Comparison of ENCODE assay signal across 32 cellular contexts in the genomic region with DNA sequence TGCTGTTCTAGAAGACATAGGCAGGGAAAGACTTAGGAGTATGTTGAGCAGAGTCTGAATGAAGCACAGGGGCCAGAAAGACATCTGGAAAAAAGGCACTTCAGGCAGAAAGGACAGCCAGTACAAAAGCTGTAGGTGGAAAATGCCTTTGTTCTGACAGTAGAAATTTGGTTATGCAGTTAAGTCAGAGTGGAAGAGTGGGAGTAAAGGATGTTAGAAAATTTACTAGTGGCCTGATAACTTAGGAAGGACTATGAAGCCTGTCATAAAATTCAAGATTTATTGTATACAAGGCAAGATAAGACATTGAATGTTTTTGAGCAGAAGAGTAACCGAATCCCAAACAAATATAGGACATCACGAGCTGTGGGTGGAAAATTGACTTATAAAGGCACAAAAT.
"Had no signal": no experiment of that assay in that cellular context is flagged by ENCODE, and none has a peak within 500 bp of the region (broad histone marks: within the 10 kb centered on the region; RNA-seq: fewer than 3 reads in every experiment).

No MANE protein-coding gene starts in this region.

- H3K9me3 ChIP-seq: body of pancreas, esophagus muscularis mucosa had no signal

- H3K36me3 Mint-ChIP-seq: activated CD4-positive, alpha-beta memory T cell treated with anti-CD3 and anti-CD28 coated beads for 36 hours; activated CD8-positive, alpha-beta memory T cell treated with anti-CD3 and anti-CD28 coated beads, Interleukin-2, amount 10 ng/mL, durations not matched to agents 7 days and 5 days; activated naive CD4-positive, alpha-beta T cell treated with anti-CD3 and anti-CD28 coated beads, Interleukin-2, amount 50 U/mL, for 24 hours; activated naive CD8-positive, alpha-beta T cell treated with anti-CD3 and anti-CD28 coated beads for 36 hours had no signal

- H3K36me3 ChIP-seq: esophagus muscularis mucosa, gastrocnemius medialis, heart right ventricle had no signal

- H3K4me1 Mint-ChIP-seq: activated CD4-positive, alpha-beta T cell treated with anti-CD3 and anti-CD28 coated beads for 36 hours; activated CD4-positive, alpha-beta T cell treated with anti-CD3 and anti-CD28 coated beads, Interleukin-2, amount 10 ng/mL, durations not matched to agents 24 days and 14 days; activated CD8-positive, alpha-beta memory T cell treated with anti-CD3 and anti-CD28 coated beads, Interleukin-2, amount 10 ng/mL, durations not matched to agents 7 days and 5 days; activated naive CD4-positive, alpha-beta T cell treated with anti-CD3 and anti-CD28 coated beads, Interleukin-2, amount 50 U/mL, for 24 hours; activated naive CD8-positive, alpha-beta T cell treated with anti-CD3 and anti-CD28 coated beads for 36 hours; activated naive CD8-positive, alpha-beta T cell treated with anti-CD3 and anti-CD28 coated beads, Interleukin-2, amount 50 U/mL, for 24 hours had no signal

- H3K4me3 Mint-ChIP-seq: activated CD4-positive, alpha-beta memory T cell treated with anti-CD3 and anti-CD28 coated beads for 36 hours; activated CD4-positive, alpha-beta T cell treated with anti-CD3 and anti-CD28 coated beads for 36 hours; activated CD4-positive, alpha-beta T cell treated with anti-CD3 and anti-CD28 coated beads, Interleukin-2, amount 10 ng/mL, durations not matched to agents 24 days and 14 days; activated CD8-positive, alpha-beta memory T cell treated with anti-CD3 and anti-CD28 coated beads, Interleukin-2, amount 10 ng/mL, durations not matched to agents 7 days and 5 days; activated CD8-positive, alpha-beta T cell treated with anti-CD3 and anti-CD28 coated beads, Interleukin-2, amount 10 ng/mL, durations not matched to agents 7 days and 5 days; activated naive CD4-positive, alpha-beta T cell treated with anti-CD3 and anti-CD28 coated beads for 36 hours; activated naive CD4-positive, alpha-beta T cell treated with anti-CD3 and anti-CD28 coated beads, Interleukin-2, amount 50 U/mL, for 24 hours; activated naive CD8-positive, alpha-beta T cell treated with anti-CD3 and anti-CD28 coated beads for 36 hours; activated naive CD8-positive, alpha-beta T cell treated with anti-CD3 and anti-CD28 coated beads, Interleukin-2, amount 50 U/mL, for 24 hours; activated T-helper 1 cell treated with anti-CD3 and anti-CD28 coated beads, Interleukin-12 subunit alpha, Interleukin-12 subunit beta, Interleukin-2, Interleukin-4 antibody, amounts not matched to agents 30 ng/mL and 10 ng/mL and 1 ng/mL, durations not matched to agents 14 hours and 24 hours and 36 hours; effector memory CD8-positive, alpha-beta T cell had no signal

- DNase-seq: activated CD4-positive, alpha-beta memory T cell treated with anti-CD3 and anti-CD28 coated beads for 36 hours; activated CD4-positive, alpha-beta T cell treated with anti-CD3 and anti-CD28 coated beads for 36 hours; activated CD4-positive, alpha-beta T cell treated with anti-CD3 and anti-CD28 coated beads, Interleukin-2, amount 10 ng/mL, durations not matched to agents 24 days and 14 days; activated CD4-positive, CD25-positive, alpha-beta regulatory T cell; activated CD4-positive, CD25-positive, alpha-beta regulatory T cell treated with anti-CD3 and anti-CD28 coated beads, Interleukin-2, amount 50 U/mL, for 72 hours; activated CD8-positive, alpha-beta memory T cell treated with anti-CD3 and anti-CD28 coated beads, Interleukin-2, amount 10 ng/mL, durations not matched to agents 7 days and 5 days; activated CD8-positive, alpha-beta memory T cell treated with anti-CD3 and anti-CD28 coated beads, Interleukin-2, amount 50 U/mL, for 4 hours; activated CD8-positive, alpha-beta T cell treated with anti-CD3 and anti-CD28 coated beads, Interleukin-2, amount 10 ng/mL, durations not matched to agents 7 days and 5 days; activated effector memory CD4-positive, alpha-beta T cell treated with anti-CD3 and anti-CD28 coated beads, Interleukin-2, amount 50 U/mL, for 16 hours; activated naive CD4-positive, alpha-beta T cell treated with anti-CD3 and anti-CD28 coated beads for 36 hours; activated naive CD8-positive, alpha-beta T cell treated with anti-CD3 and anti-CD28 coated beads for 36 hours; activated naive CD8-positive, alpha-beta T cell treated with anti-CD3 and anti-CD28 coated beads, Interleukin-2, amount 50 U/mL, for 24 hours; activated T-cell treated with anti-CD3 and anti-CD28 coated beads, Interleukin-2, amount 50 U/mL, for 1 hour; activated T-cell treated with anti-CD3 and anti-CD28 coated beads, Interleukin-2, amount 50 U/mL, for 48 hours; amniotic stem cell; anterior cingulate cortex; body of pancreas; caudate nucleus; cortex of kidney; dermis blood vessel endothelial cell; effector CD4-positive, alpha-beta T cell; effector memory CD8-positive, alpha-beta T cell; erythroblast; foreskin keratinocyte; gastrocnemius medialis; glutamatergic neuron; heart right ventricle; T-helper 2 cell had no signal

- H3K27ac Mint-ChIP-seq: activated CD4-positive, alpha-beta memory T cell treated with anti-CD3 and anti-CD28 coated beads for 36 hours; activated CD4-positive, alpha-beta T cell treated with anti-CD3 and anti-CD28 coated beads for 36 hours; activated CD4-positive, alpha-beta T cell treated with anti-CD3 and anti-CD28 coated beads, Interleukin-2, amount 10 ng/mL, durations not matched to agents 24 days and 14 days; activated CD8-positive, alpha-beta memory T cell treated with anti-CD3 and anti-CD28 coated beads, Interleukin-2, amount 10 ng/mL, durations not matched to agents 7 days and 5 days; activated CD8-positive, alpha-beta T cell treated with anti-CD3 and anti-CD28 coated beads, Interleukin-2, amount 10 ng/mL, durations not matched to agents 7 days and 5 days; activated naive CD4-positive, alpha-beta T cell treated with anti-CD3 and anti-CD28 coated beads for 36 hours; activated naive CD4-positive, alpha-beta T cell treated with anti-CD3 and anti-CD28 coated beads, Interleukin-2, amount 50 U/mL, for 24 hours; activated naive CD8-positive, alpha-beta T cell treated with anti-CD3 and anti-CD28 coated beads for 36 hours; activated naive CD8-positive, alpha-beta T cell treated with anti-CD3 and anti-CD28 coated beads, Interleukin-2, amount 50 U/mL, for 24 hours; activated T-helper 1 cell treated with anti-CD3 and anti-CD28 coated beads, Interleukin-12 subunit alpha, Interleukin-12 subunit beta, Interleukin-2, Interleukin-4 antibody, amounts not matched to agents 30 ng/mL and 10 ng/mL and 1 ng/mL, durations not matched to agents 14 hours and 24 hours and 36 hours; activated T-helper 2 cell treated with anti-CD3 and anti-CD28 coated beads, Interferon-gamma antibody, Interleukin-2, Interleukin-4, amounts not matched to agents 10 μg/mL and 5 μg/mL and 100 μg/mL, durations not matched to agents 14 hours and 24 hours and 36 hours; effector memory CD8-positive, alpha-beta T cell had no signal

- H3K4me1 ChIP-seq: body of pancreas, esophagus muscularis mucosa, foreskin keratinocyte, gastrocnemius medialis, heart right ventricle had no signal

- H3K27me3 ChIP-seq: body of pancreas, esophagus muscularis mucosa, foreskin keratinocyte, gastrocnemius medialis, heart right ventricle had no signal

- H3K9me3 Mint-ChIP-seq: activated CD4-positive, alpha-beta T cell treated with anti-CD3 and anti-CD28 coated beads, Interleukin-2, amount 10 ng/mL, durations not matched to agents 24 days and 14 days; activated T-helper 1 cell treated with anti-CD3 and anti-CD28 coated beads, Interleukin-12 subunit alpha, Interleukin-12 subunit beta, Interleukin-2, Interleukin-4 antibody, amounts not matched to agents 30 ng/mL and 10 ng/mL and 1 ng/mL, durations not matched to agents 14 hours and 24 hours and 36 hours had no signal

- H3K27ac ChIP-seq: body of pancreas, esophagus muscularis mucosa, foreskin keratinocyte, gastrocnemius medialis, heart right ventricle had no signal

- ATAC-seq: activated CD4-positive, alpha-beta T cell treated with anti-CD3 and anti-CD28 coated beads for 36 hours; activated CD8-positive, alpha-beta memory T cell treated with anti-CD3 and anti-CD28 coated beads, Interleukin-2, amount 10 ng/mL, durations not matched to agents 7 days and 5 days; activated CD8-positive, alpha-beta T cell treated with anti-CD3 and anti-CD28 coated beads, Interleukin-2, amount 10 ng/mL, durations not matched to agents 7 days and 5 days; activated naive CD8-positive, alpha-beta T cell treated with anti-CD3 and anti-CD28 coated beads, Interleukin-2, amount 50 U/mL, for 24 hours; body of pancreas; effector memory CD8-positive, alpha-beta T cell; foreskin keratinocyte; gastrocnemius medialis; heart right ventricle had no signal

- H3K27me3 Mint-ChIP-seq: activated CD4-positive, alpha-beta memory T cell treated with anti-CD3 and anti-CD28 coated beads for 36 hours; activated CD4-positive, alpha-beta T cell treated with anti-CD3 and anti-CD28 coated beads for 36 hours; activated CD4-positive, alpha-beta T cell treated with anti-CD3 and anti-CD28 coated beads, Interleukin-2, amount 10 ng/mL, durations not matched to agents 24 days and 14 days; activated CD8-positive, alpha-beta memory T cell treated with anti-CD3 and anti-CD28 coated beads, Interleukin-2, amount 10 ng/mL, durations not matched to agents 7 days and 5 days; activated naive CD4-positive, alpha-beta T cell treated with anti-CD3 and anti-CD28 coated beads, Interleukin-2, amount 50 U/mL, for 24 hours; activated naive CD8-positive, alpha-beta T cell treated with anti-CD3 and anti-CD28 coated beads for 36 hours; activated naive CD8-positive, alpha-beta T cell treated with anti-CD3 and anti-CD28 coated beads, Interleukin-2, amount 50 U/mL, for 24 hours; effector memory CD8-positive, alpha-beta T cell had no signal

- H3K4me3 ChIP-seq: body of pancreas, esophagus muscularis mucosa, gastrocnemius medialis, heart right ventricle had no signal
